18 cellular contexts compared by ENCODE assay signal in the genomic region with DNA sequence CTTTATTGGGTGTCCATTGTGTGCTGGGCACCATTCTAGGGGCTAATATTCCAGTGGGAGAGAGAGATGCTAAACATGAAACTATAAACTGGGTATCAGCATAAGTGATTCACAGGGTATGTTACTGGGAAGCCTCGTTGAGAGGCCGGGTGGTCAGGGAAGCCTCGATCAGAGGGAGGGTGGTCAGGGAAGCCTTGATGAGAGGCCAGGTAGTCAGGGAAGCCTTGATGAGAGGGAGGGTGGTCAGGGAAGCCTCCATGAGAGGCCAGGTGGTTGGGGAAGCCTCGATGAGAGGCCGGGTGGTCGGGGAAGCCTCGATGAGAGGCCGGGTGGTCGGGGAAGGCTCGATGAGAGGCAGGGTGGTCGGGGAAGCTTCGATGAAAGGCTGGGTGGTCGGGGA. TPM values are rescaled to one million over a fixed set of nuclear protein-coding genes. Genes with fewer than 3 reads are reported as not detected.
"Had no signal": no experiment of that assay in that cellular context is flagged by ENCODE, and none has a peak within 500 bp of the region (broad histone marks: within the 10 kb centered on the region; RNA-seq: fewer than 3 reads in every experiment).

No MANE protein-coding gene starts in this region.

- H3K27ac Mint-ChIP-seq: activated CD8-positive, alpha-beta T cell treated with anti-CD3 and anti-CD28 coated beads, Interleukin-2, amount 10 ng/mL, durations not matched to agents 7 days and 5 days; activated T-helper 1 cell treated with anti-CD3 and anti-CD28 coated beads, Interleukin-12 subunit alpha, Interleukin-12 subunit beta, Interleukin-2, Interleukin-4 antibody, amounts not matched to agents 30 ng/mL and 10 ng/mL and 1 ng/mL, durations not matched to agents 14 hours and 24 hours and 36 hours; naive thymus-derived CD4-positive, alpha-beta T cell had no signal

- H3K9me3 ChIP-seq: gastroesophageal sphincter, mucosa of descending colon, right atrium auricular region, upper lobe of right lung had no signal

- H3K36me3 ChIP-seq: gastroesophageal sphincter, heart right ventricle, right atrium auricular region, upper lobe of right lung had no signal

- ATAC-seq: activated CD8-positive, alpha-beta T cell treated with anti-CD3 and anti-CD28 coated beads, Interleukin-2, amount 10 ng/mL, durations not matched to agents 7 days and 5 days; gastroesophageal sphincter; heart right ventricle; left lobe of liver; mucosa of descending colon; naive thymus-derived CD4-positive, alpha-beta T cell; stimulated activated naive CD8-positive, alpha-beta T cell treated with anti-CD3 and anti-CD28 coated beads, Interleukin-15, Interleukin-2, amounts not matched to agents 100 U/mL and 50 U/mL, for 24 hours; upper lobe of right lung had no signal

- H3K4me1 ChIP-seq: gastroesophageal sphincter, heart right ventricle, right atrium auricular region, upper lobe of right lung had no signal

- H3K4me1 Mint-ChIP-seq: naive thymus-derived CD4-positive, alpha-beta T cell had no signal

- H3K27ac ChIP-seq: gastroesophageal sphincter, heart right ventricle, right atrium auricular region, upper lobe of right lung had no signal

- DNase-seq: activated CD4-positive, alpha-beta T cell treated with anti-CD3 and anti-CD28 coated beads for 48 hours; activated CD8-positive, alpha-beta T cell treated with anti-CD3 and anti-CD28 coated beads, Interleukin-2, amount 10 ng/mL, durations not matched to agents 7 days and 5 days; erythroblast; heart right ventricle; islet precursor cell; mucosa of descending colon; naive thymus-derived CD4-positive, alpha-beta T cell; small intestine; stimulated activated CD4-positive, alpha-beta T cell treated with anti-CD3 and anti-CD28 coated beads, Interleukin-4, amount 100 ng/mL, for 4 hours; stimulated activated CD8-positive, alpha-beta memory T cell treated with anti-CD3 and anti-CD28 coated beads, Interleukin-4, amount 100 ng/mL, for 48 hours; stimulated activated naive CD8-positive, alpha-beta T cell treated with anti-CD3 and anti-CD28 coated beads, Interleukin-15, Interleukin-2, amounts not matched to agents 100 U/mL and 50 U/mL, for 24 hours; upper lobe of right lung had no signal

- FAIRE-seq: small intestine had no signal

- H3K27me3 ChIP-seq: right atrium auricular region, upper lobe of right lung had no signal

- H3K4me3 ChIP-seq: gastroesophageal sphincter, heart right ventricle, mucosa of descending colon, right atrium auricular region, upper lobe of right lung had no signal

- H3K9me3 Mint-ChIP-seq: activated T-helper 1 cell treated with anti-CD3 and anti-CD28 coated beads, Interleukin-12 subunit alpha, Interleukin-12 subunit beta, Interleukin-2, Interleukin-4 antibody, amounts not matched to agents 30 ng/mL and 10 ng/mL and 1 ng/mL, durations not matched to agents 14 hours and 24 hours and 36 hours had no signal

- H3K4me3 Mint-ChIP-seq: activated CD8-positive, alpha-beta T cell treated with anti-CD3 and anti-CD28 coated beads, Interleukin-2, amount 10 ng/mL, durations not matched to agents 7 days and 5 days; activated T-helper 1 cell treated with anti-CD3 and anti-CD28 coated beads, Interleukin-12 subunit alpha, Interleukin-12 subunit beta, Interleukin-2, Interleukin-4 antibody, amounts not matched to agents 30 ng/mL and 10 ng/mL and 1 ng/mL, durations not matched to agents 14 hours and 24 hours and 36 hours; naive thymus-derived CD4-positive, alpha-beta T cell had no signal

RNA-seq across cellular contexts. Expression of gene PLEKHG4B, which starts 8.9 kb away (rescaled TPM):
- total RNA-seq: activated CD8-positive, alpha-beta T cell treated with anti-CD3 and anti-CD28 coated beads, Interleukin-2, amount 10 ng/mL, durations not matched to agents 7 days and 5 days; activated T-helper 1 cell treated with anti-CD3 and anti-CD28 coated beads, Interleukin-12 subunit alpha, Interleukin-12 subunit beta, Interleukin-2, Interleukin-4 antibody, amounts not matched to agents 30 ng/mL and 10 ng/mL and 1 ng/mL, durations not matched to agents 14 hours and 24 hours and 36 hours; dermis microvascular lymphatic vessel endothelial cell; T-helper 1 cell treated with Interleukin-12 subunit alpha and Interleukin-12 subunit beta and Interleukin-4 antibody, amounts not matched to agents 30 ng/mL and 1 ng/mL, for 36 hours had no signal
- polyA plus RNA-seq: naive thymus-derived CD4-positive, alpha-beta T cell had no signal
